Comparison of ENCODE assay signal across 8 cellular contexts in genomic region chr2:62014102-62014501, GRCh38.
DNase-seq lines count a peak whose midpoint lies in the region; ATAC-seq and TF ChIP-seq lines count a peak whose summit lies in the region.

No MANE protein-coding gene starts in this region.

- no peaks in the 10 kb centered on the region for H3K27me3 ChIP-seq in left lung

- H3K4me1 Mint-ChIP-seq in activated T-cell treated with anti-CD3 and anti-CD28 coated beads, Interleukin-2, amount 50 U/mL, for 72 hours (ENCODE audit: low read depth), result no peaks in the 10 kb centered on the region

- peaks cover 0 to 22% of the 10 kb centered on the region in 2 donors for H3K4me1 ChIP-seq in left lung

- no peaks in the 10 kb centered on the region for H3K27me3 Mint-ChIP-seq in activated T-cell treated with anti-CD3 and anti-CD28 coated beads, Interleukin-2, amount 50 U/mL, for 72 hours (ENCODE audit: low read depth)

- no peak overlapping the region for H3K27ac Mint-ChIP-seq in activated T-cell treated with anti-CD3 and anti-CD28 coated beads, Interleukin-2, amount 50 U/mL, for 72 hours

- H3K4me3 Mint-ChIP-seq in activated T-cell treated with anti-CD3 and anti-CD28 coated beads, Interleukin-2, amount 50 U/mL, for 72 hours, result no peak overlapping the region

- peak; percentile 94 for ATAC-seq in left lung
- ATAC-seq in activated T-cell treated with anti-CD3 and anti-CD28 coated beads, Interleukin-2, amount 50 U/mL, for 72 hours (replicated peaks in 1 of 2), result no peak
- no peak for ATAC-seq in GM18907 (IDR thresholded peaks at IDR 0.05; ENCODE audit: unreplicated experiment)

- POLR2A ChIA-PET in AG04449 (lab: Yijun Ruan, JAX), result no interaction called here

- no peaks in the 10 kb centered on the region for H3K9me3 Mint-ChIP-seq in activated T-cell treated with anti-CD3 and anti-CD28 coated beads, Interleukin-2, amount 50 U/mL, for 72 hours

- DNase-seq in AG04449 (ENCODE audit: low read depth, low spot score), result peak; percentile 70
- DNase-seq in NCI-H1694 (lab: John Stamatoyannopoulos, UW), result peak; percentile 74
- DNase-seq in cardiac fibroblast (ENCODE audit: low read depth in 2 of 2), result peak; percentile 74 to 94
- DNase-seq in left lung, result peak in 1 of 2 donors; percentile 34
- no peak for DNase-seq in activated T-cell treated with anti-CD3 and anti-CD28 coated beads, Interleukin-2, amount 50 U/mL, for 72 hours
- no peak for DNase-seq in NCI-H510A (lab: John Stamatoyannopoulos, UW)
- DNase-seq in DMS53 treated with DMSO at 0.1 percent for 48 hours (lab: John Stamatoyannopoulos, UW; ENCODE audit: unreplicated experiment), result no peak

- peak overlapping the region in 1 of 2 donors; percentile 15 for H3K27ac ChIP-seq in left lung

- H3K4me3 ChIP-seq in AG04449 (ENCODE audit: low read depth, low read length) (no peak overlapping the region), cardiac fibroblast (replicated peaks in 1 of 2; ENCODE audit: low read depth in 2 of 2, low read length in 2 of 2) (no peak overlapping the region), left lung (no peak overlapping the region)

- H3K9me3 ChIP-seq in left lung, result no peaks in the 10 kb centered on the region

- intact Hi-C loops in left lung (cut with DNase I), result no loop called here

- peak; percentile 6 for TF ChIP-seq CTCF in AG04449 (IDR thresholded peaks at IDR 0.05; ENCODE audit: insufficient read depth, low read length, missing control alignments)
- TF ChIP-seq CTCF in cardiac fibroblast (IDR thresholded peaks at IDR 0.05; ENCODE audit: low read depth, low read length), result peak; percentile 31
- no peak for TF ChIP-seq CTCF in left lung (IDR thresholded peaks at IDR 0.05)

- H3K36me3 Mint-ChIP-seq in activated T-cell treated with anti-CD3 and anti-CD28 coated beads, Interleukin-2, amount 50 U/mL, for 72 hours (ENCODE audit: insufficient read depth in 2 of 2), result no peaks in the 10 kb centered on the region

- CTCF ChIA-PET in AG04449 (lab: Yijun Ruan, JAX), result interaction anchor here (1.3 kb wide), 1 partner anchor 12 kb away, joined by 3 read pairs; no protein-coding TSS in a partner anchor

- no peaks in the 10 kb centered on the region for H3K36me3 ChIP-seq in left lung

Comparison
In these comparisons a context has a peak if more than half of its experiments do, and no peak if none do; other contexts are left out.
1. DNase-seq: peak in AG04449 (single experiment), NCI-H1694 (single experiment) and cardiac fibroblast (2 of 2); none in activated T-cell treated with anti-CD3 and anti-CD28 coated beads, Interleukin-2, amount 50 U/mL, for 72 hours (0 of 2), NCI-H510A (single experiment) and DMS53 treated with DMSO at 0.1 percent for 48 hours (single experiment).
2. CTCF ChIP-seq: peak in AG04449 (single experiment) and cardiac fibroblast (single experiment); none in left lung (0 of 2).